ENCODE assay signal across 24 cellular contexts in the genomic region with DNA sequence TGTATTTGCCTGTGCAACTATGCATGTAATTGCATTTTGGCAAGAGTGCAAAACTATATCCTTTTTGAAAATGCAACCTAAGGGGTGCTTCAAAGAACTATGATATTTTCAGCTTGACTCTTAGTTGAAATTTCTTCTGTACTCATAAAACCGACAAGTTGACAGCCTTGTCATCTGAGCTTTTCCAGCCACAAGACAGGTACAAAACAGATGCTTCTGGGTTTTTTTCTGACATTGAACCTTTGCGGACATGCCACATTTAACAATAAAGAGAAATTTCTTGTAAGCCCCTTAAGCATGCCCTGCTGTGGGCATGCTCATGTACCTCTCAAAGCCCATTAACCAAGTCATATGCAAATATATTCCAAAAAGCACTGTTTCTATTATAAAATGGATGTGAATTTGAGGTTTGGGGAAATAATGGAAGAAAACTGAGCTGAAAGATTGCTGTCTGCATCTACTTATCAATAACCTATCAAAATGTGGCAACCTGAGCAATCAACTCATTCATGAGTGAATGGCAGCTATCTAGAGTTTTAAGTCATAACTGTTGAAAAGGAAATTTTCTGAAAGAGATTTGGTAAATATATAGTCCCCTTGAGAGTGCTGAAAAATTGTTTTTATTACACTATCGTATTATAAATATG.
"Had no signal": no experiment of that assay in that cellular context is flagged by ENCODE, and none has a peak within 500 bp of the region (broad histone marks: within the 10 kb centered on the region; RNA-seq: fewer than 3 reads in every experiment).

No MANE protein-coding gene starts in this region.

- DNase-seq: colonic mucosa; cortex of kidney; dermis blood vessel endothelial cell; dorsolateral prefrontal cortex; effector CD4-positive, alpha-beta T cell; effector CD8-positive, alpha-beta T cell; effector memory CD4-positive, alpha-beta T cell; effector memory CD8-positive, alpha-beta T cell; endodermal cell; erythroblast; esophagus squamous epithelium; foreskin fibroblast; foreskin keratinocyte; foreskin melanocyte; gastrocnemius medialis; glutamatergic neuron; head of caudate nucleus; heart left ventricle; heart right ventricle had no signal

- H3K4me1 ChIP-seq: colonic mucosa, esophagus muscularis mucosa, esophagus squamous epithelium, foreskin keratinocyte, gastrocnemius medialis, gastroesophageal sphincter, heart left ventricle, heart right ventricle had no signal

- ATAC-seq: effector memory CD8-positive, alpha-beta T cell; esophagus mucosa; foreskin keratinocyte; gastrocnemius medialis; gastroesophageal sphincter; heart left ventricle; heart right ventricle had no signal

- H3K36me3 ChIP-seq: colonic mucosa, esophagus muscularis mucosa, esophagus squamous epithelium, gastrocnemius medialis, gastroesophageal sphincter, heart left ventricle, heart right ventricle had no signal

- H3K27ac ChIP-seq: colonic mucosa, coronary artery, dorsolateral prefrontal cortex, epithelial cell of prostate, esophagus muscularis mucosa, esophagus squamous epithelium, foreskin keratinocyte, gastrocnemius medialis, gastroesophageal sphincter, heart left ventricle, heart right ventricle had no signal

- H3K4me3 ChIP-seq: colonic mucosa, coronary artery, dorsolateral prefrontal cortex, esophagus muscularis mucosa, esophagus squamous epithelium, gastrocnemius medialis, gastroesophageal sphincter, heart left ventricle, heart right ventricle had no signal

- H3K9me3 ChIP-seq: colonic mucosa, esophagus muscularis mucosa, esophagus squamous epithelium, gastrocnemius medialis, gastroesophageal sphincter, heart left ventricle, heart right ventricle had no signal

- H3K27me3 ChIP-seq: colonic mucosa, dorsolateral prefrontal cortex, esophagus muscularis mucosa, esophagus squamous epithelium, foreskin keratinocyte, gastrocnemius medialis, gastroesophageal sphincter, heart left ventricle, heart right ventricle had no signal
